ENCODE assay signal across 1 cellular context in the genomic region with DNA sequence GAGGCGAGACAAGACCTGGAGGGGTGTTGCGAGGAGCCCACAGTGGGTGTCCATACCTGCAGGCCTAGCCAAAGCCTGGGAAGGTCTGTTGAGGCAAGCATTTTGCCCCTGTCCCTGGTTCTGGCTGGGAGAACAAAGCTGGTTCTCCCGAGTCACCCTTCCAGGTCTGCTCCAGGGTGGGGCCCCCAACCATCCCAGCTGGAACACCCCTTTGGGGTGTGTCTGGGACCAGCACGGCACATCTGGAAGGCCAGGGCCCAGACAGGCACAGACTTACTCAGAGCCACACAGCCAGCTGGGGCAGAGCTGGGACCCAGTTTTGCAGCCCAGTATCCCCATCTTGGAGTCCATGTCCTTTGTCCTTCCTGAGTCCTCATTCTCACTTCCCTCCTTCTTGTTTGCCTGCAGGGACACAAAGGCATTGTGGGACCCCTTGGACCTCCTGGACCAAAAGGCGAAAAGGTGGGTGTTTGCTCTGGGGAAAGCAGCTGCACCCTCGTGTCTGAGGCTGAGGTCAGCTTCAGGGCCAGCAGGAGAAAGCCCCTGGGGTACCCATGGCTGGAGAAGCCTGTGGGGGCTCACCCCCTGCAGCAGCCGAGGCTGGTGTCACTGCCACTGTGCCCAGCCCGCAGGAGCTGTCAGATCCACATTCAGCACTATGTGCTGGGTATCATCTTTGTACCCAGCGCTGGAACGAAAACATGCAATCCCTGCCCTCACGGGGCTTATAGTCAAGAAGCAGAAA.
TF ChIP-seq lines count a peak whose summit lies in the region.

No MANE protein-coding gene starts in this region.

TF ChIP-seq in WTC11, 78 proteins besides CTCF, POLR2A, EP300 and RAD21:
- TF ChIP-seq, protein P1, sequence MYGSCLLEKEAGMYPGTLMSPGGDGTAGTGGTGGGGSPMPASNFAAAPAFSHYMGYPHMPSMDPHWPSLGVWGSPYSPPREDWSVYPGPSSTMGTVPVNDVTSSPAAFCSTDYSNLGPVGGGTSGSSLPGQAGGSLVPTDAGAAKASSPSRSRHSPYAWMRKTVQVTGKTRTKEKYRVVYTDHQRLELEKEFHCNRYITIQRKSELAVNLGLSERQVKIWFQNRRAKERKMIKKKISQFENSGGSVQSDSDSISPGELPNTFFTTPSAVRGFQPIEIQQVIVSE (CRISPR knock-in tag; IDR thresholded peaks at IDR 0.05; ENCODE audit: borderline replicate concordance): no peak
- TF ChIP-seq GABPB1 (CRISPR knock-in tag; IDR thresholded peaks at IDR 0.05) (no peak), NFYB (CRISPR knock-in tag; conservative IDR thresholded peaks at IDR 0.05; ENCODE audit: low read depth) (no peak), TCF7 (CRISPR knock-in tag; IDR thresholded peaks at IDR 0.05; ENCODE audit: low read depth) (no peak), ATF1 (CRISPR knock-in tag; IDR thresholded peaks at IDR 0.05) (no peak)
- TF ChIP-seq, protein P2, sequence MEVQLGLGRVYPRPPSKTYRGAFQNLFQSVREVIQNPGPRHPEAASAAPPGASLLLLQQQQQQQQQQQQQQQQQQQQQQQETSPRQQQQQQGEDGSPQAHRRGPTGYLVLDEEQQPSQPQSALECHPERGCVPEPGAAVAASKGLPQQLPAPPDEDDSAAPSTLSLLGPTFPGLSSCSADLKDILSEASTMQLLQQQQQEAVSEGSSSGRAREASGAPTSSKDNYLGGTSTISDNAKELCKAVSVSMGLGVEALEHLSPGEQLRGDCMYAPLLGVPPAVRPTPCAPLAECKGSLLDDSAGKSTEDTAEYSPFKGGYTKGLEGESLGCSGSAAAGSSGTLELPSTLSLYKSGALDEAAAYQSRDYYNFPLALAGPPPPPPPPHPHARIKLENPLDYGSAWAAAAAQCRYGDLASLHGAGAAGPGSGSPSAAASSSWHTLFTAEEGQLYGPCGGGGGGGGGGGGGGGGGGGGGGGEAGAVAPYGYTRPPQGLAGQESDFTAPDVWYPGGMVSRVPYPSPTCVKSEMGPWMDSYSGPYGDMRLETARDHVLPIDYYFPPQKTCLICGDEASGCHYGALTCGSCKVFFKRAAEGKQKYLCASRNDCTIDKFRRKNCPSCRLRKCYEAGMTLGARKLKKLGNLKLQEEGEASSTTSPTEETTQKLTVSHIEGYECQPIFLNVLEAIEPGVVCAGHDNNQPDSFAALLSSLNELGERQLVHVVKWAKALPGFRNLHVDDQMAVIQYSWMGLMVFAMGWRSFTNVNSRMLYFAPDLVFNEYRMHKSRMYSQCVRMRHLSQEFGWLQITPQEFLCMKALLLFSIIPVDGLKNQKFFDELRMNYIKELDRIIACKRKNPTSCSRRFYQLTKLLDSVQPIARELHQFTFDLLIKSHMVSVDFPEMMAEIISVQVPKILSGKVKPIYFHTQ (CRISPR knock-in tag; IDR thresholded peaks at IDR 0.05): no peak
